In the genomic region with DNA sequence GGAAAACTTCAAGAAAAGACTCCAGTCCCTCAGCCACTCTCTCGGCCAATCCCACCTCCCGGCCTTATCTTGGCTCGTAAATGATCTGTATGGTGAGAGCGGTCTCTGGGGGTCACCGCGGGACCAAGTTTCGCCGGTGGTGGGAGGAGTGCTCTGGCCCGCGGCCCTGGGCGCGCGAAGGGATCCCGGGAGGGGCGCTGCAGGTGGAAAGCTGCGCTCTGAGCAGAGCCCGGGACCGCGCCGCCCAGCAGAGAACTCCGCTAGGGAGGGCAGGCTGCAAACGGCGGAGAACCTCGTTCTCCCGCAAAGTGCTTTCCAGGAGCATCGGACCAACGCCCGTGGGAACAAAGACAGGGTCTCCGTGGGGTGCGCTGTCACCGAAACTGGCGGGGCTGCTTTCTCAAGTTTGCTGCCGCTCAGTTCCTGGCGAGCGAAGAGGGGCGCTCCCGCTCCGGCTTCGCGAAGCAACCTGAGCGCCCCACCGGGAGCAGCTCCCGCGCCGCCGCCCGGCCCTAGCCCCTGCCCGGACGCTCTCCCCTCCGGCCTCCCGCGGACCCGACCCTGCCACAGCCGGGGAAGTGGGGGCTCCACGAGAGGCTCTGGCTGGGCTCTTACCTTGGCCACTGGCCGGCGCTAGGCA, we compare ENCODE assay signal across 8 cellular contexts. TPM values are rescaled to one million over a fixed set of nuclear protein-coding genes. Genes with fewer than 3 reads are reported as not detected.
A peak's percentile ranks its signal among the peaks of the same experiment; 100 is the strongest.
DNase-seq lines count a peak whose midpoint lies in the region; ATAC-seq and TF ChIP-seq lines count a peak whose summit lies in the region.

No MANE protein-coding gene starts in this region.

- DNase-seq in cardiac muscle cell (ENCODE audit: low read depth in 1 of 2, low spot score in 1 of 2) (peak; percentile 5 to 74), cardiac septum (ENCODE audit: low spot score) (no peak), iPS DF 6.9 (ENCODE audit: low read depth, low spot score) (peak; percentile 7), sigmoid colon (no peak), RKO (ENCODE audit: low spot score) (no peak), BE2C (no peak)
- DNase-seq in activated naive CD4-positive, alpha-beta T cell treated with anti-CD3 and anti-CD28 coated beads, Interleukin-2, amount 50 U/mL, for 16 hours, result peak; percentile 19

- no peak for ATAC-seq in HG03280 (IDR thresholded peaks at IDR 0.05; ENCODE audit: unreplicated experiment)

- no peak for TF ChIP-seq EP300 in sigmoid colon (IDR thresholded peaks at IDR 0.05)

- H3K4me1 ChIP-seq in cardiac muscle cell (ENCODE audit: low read depth) (peaks cover 3% of the 10 kb centered on the region), iPS DF 6.9 (ENCODE audit: control insufficient read depth, insufficient read depth, low read length) (peaks cover 6% of the 10 kb centered on the region; the same call in 1 of the 2 replicates), sigmoid colon (peaks cover 0 to 42% (median 40%) of the 10 kb centered on the region in 4 donors), BE2C (no peaks in the 10 kb centered on the region)

- peaks cover 39% of the 10 kb centered on the region for H3K27me3 ChIP-seq in cardiac muscle cell
- peaks cover 33% of the 10 kb centered on the region for H3K27me3 ChIP-seq in iPS DF 6.9 (ENCODE audit: control insufficient read depth, insufficient read depth, low read length)
- peaks cover 10 to 32% (median 19%) of the 10 kb centered on the region in 3 donors for H3K27me3 ChIP-seq in sigmoid colon
- H3K27me3 ChIP-seq in BE2C, result peaks cover 47% of the 10 kb centered on the region

- H3K36me3 ChIP-seq in cardiac muscle cell (no peaks in the 10 kb centered on the region), iPS DF 6.9 (ENCODE audit: control insufficient read depth, insufficient read depth, low read length) (no peaks in the 10 kb centered on the region), sigmoid colon (no peaks in the 10 kb centered on the region), BE2C (no peaks in the 10 kb centered on the region)

- WGBS in iPS DF 6.9 (ENCODE audit: insufficient coverage, insufficient read length), result no CpG with 5 or more reads among the region's 57 CpGs
- 1% methylated on average over 57 of the region's 57 CpGs for WGBS in sigmoid colon, 2 donors

- no peak for TF ChIP-seq POLR2A in sigmoid colon (IDR thresholded peaks at IDR 0.05)

- H3K27ac ChIP-seq in cardiac muscle cell, result no peak overlapping the region
- no peak overlapping the region for H3K27ac ChIP-seq in iPS DF 6.9 (ENCODE audit: low read length)
- no peak overlapping the region for H3K27ac ChIP-seq in sigmoid colon

- TF ChIP-seq CTCF in cardiac muscle cell (IDR thresholded peaks at IDR 0.05; ENCODE audit: low read depth, low read length), result no peak
- no peak for TF ChIP-seq CTCF in sigmoid colon (IDR thresholded peaks at IDR 0.05)
- TF ChIP-seq CTCF in BE2C (IDR thresholded peaks at IDR 0.05; ENCODE audit: low read depth, low read length), result no peak

- peak overlapping the region; percentile 51 for H3K4me3 ChIP-seq in cardiac muscle cell
- H3K4me3 ChIP-seq in iPS DF 6.9 (ENCODE audit: low read length), result peak overlapping the region; percentile 34; the same call in 1 of the 2 replicates
- peak overlapping the region; percentile 24 to 54 (median 50) for H3K4me3 ChIP-seq in sigmoid colon
- H3K4me3 ChIP-seq in BE2C (ENCODE audit: low read depth, low read length), result no peak overlapping the region

- no peaks in the 10 kb centered on the region for H3K9me3 ChIP-seq in cardiac muscle cell (ENCODE audit: low read depth)
- H3K9me3 ChIP-seq in iPS DF 6.9 (ENCODE audit: control insufficient read depth, insufficient read depth, low read length), result no peaks in the 10 kb centered on the region
- H3K9me3 ChIP-seq in sigmoid colon, result no peaks in the 10 kb centered on the region
- H3K9me3 ChIP-seq in BE2C, result no peaks in the 10 kb centered on the region

- intact Hi-C loops in cardiac septum (cut with DNase I), result no loop called here
- intact Hi-C loops in sigmoid colon (cut with DNase I), result no loop called here

RNA-seq across cellular contexts. Expression of a gene that starts 0.5 kb away (rescaled TPM):
- total RNA-seq in cardiac muscle cell (1.3 and 1.5 TPM in 2 replicates), cardiac septum (0.30 TPM), sigmoid colon (1 to 10 TPM in 1 of 4 donors, not detected in 3; 1.9 TPM)
- polyA plus RNA-seq in cardiac muscle cell (1.2 and 1.7 TPM in 2 replicates), sigmoid colon (not detected)
- polyA plus RNA-seq in BE2C (2012; ENCODE audit: insufficient read depth, insufficient read length, low read depth), result 0.03 TPM

Comparison
In these comparisons a context has a peak if more than half of its experiments do, and no peak if none do; other contexts are left out.
1. DNase-seq: peak in cardiac muscle cell (2 of 2), activated naive CD4-positive, alpha-beta T cell treated with anti-CD3 and anti-CD28 coated beads, Interleukin-2, amount 50 U/mL, for 16 hours (single experiment) and iPS DF 6.9 (single experiment); none in cardiac septum (single experiment), sigmoid colon (single experiment), RKO (single experiment) and BE2C (single experiment).